8 cellular contexts compared by ENCODE assay signal in genomic region chr5:131264453-131265200, GRCh38. TPM values are rescaled to one million over a fixed set of nuclear protein-coding genes. Genes with fewer than 3 reads are reported as not detected.
DNase-seq lines count a peak whose midpoint lies in the region; ATAC-seq, FAIRE-seq and TF ChIP-seq lines count a peak whose summit lies in the region.

No MANE protein-coding gene starts in this region.

- TF ChIP-seq CTCF in MCF 10A (IDR thresholded peaks at IDR 0.05; ENCODE audit: unreplicated experiment) (no peak), keratinocyte (optimal IDR thresholded peaks at IDR 0.05 in 1 of 3, IDR thresholded peaks at IDR 0.05 in 1 of 3, conservative IDR thresholded peaks at IDR 0.05 in 1 of 3; ENCODE audit: extremely low read depth in 1 of 3, insufficient read depth in 2 of 3, low read length in 3 of 3) (no peak), spleen (IDR thresholded peaks at IDR 0.05 in 8 of 11, conservative IDR thresholded peaks at IDR 0.05 in 3 of 11) (no peak)

- H3K27ac ChIP-seq in SK-N-MC (peak overlapping the region; percentile 72), keratinocyte (ENCODE audit: control insufficient read depth, insufficient read depth, low read length) (peak overlapping the region; percentile 78), spleen (peak overlapping the region; percentile 79 to 100 (median 99))

- ATAC-seq in HG02970 (IDR thresholded peaks at IDR 0.05; ENCODE audit: low FRiP score, unreplicated experiment) (peak; percentile 1), HG02981 (IDR thresholded peaks at IDR 0.05; ENCODE audit: unreplicated experiment) (no peak)

- dilution Hi-C loops in keratinocyte (cut with MboI; ENCODE audit: extremely low pct_ligation_motif_present, low sequenced_read_pairs): no loop called here

- no peaks in the 10 kb centered on the region for H3K36me3 ChIP-seq in SK-N-MC (ENCODE audit: insufficient read depth, low read length)
- no peaks in the 10 kb centered on the region for H3K36me3 ChIP-seq in keratinocyte (ENCODE audit: control insufficient read depth in 2 of 2, extremely low read depth in 1 of 2, insufficient read depth in 2 of 2, low read length in 2 of 2)
- no peaks in the 10 kb centered on the region for H3K36me3 ChIP-seq in spleen

- H3K27ac Mint-ChIP-seq in MCF 10A (ENCODE audit: low read depth, unreplicated experiment): peak overlapping the region; percentile 84

- H3K4me3 Mint-ChIP-seq in MCF 10A (ENCODE audit: unreplicated experiment): peak overlapping the region; percentile 92

- peak overlapping the region; percentile 81 for H3K4me2 ChIP-seq in keratinocyte (ENCODE audit: control insufficient read depth, extremely low read depth, insufficient read depth, low read depth, low read length)

- POLR2A ChIA-PET in MCF 10A (lab: Yijun Ruan, JAX): interaction anchor here (0.5 to 12.5 kb wide), 39 partner anchors 12 to 1358 kb away, joined by 3 to 392 read pairs (median 7); partner anchors contain the start of genes HINT1 and LYRM7

- WGBS in spleen, 5 donors: 0 to 2% (median 1%) methylated on average over 12 to 37 of the region's 37 CpGs

- H3K9me3 Mint-ChIP-seq in MCF 10A (ENCODE audit: unreplicated experiment): no peaks in the 10 kb centered on the region

- H3K27me3 Mint-ChIP-seq in MCF 10A (ENCODE audit: insufficient read depth, unreplicated experiment): no peaks in the 10 kb centered on the region

- TF ChIP-seq POLR2A in spleen (IDR thresholded peaks at IDR 0.05): no peak

- H4K20me1 ChIP-seq in keratinocyte (ENCODE audit: control insufficient read depth, extremely low read depth, insufficient read depth, low read length): no peaks in the 10 kb centered on the region

- peaks cover 23% of the 10 kb centered on the region for H3K4me1 Mint-ChIP-seq in MCF 10A (ENCODE audit: insufficient read depth, unreplicated experiment)

- H3K27me3 ChIP-seq in keratinocyte (ENCODE audit: control insufficient read depth, extremely low read depth, insufficient read depth, low read length) (no peaks in the 10 kb centered on the region), spleen (replicated peaks in 1 of 7) (no peaks in the 10 kb centered on the region)

- peaks cover 13% of the 10 kb centered on the region for H3K36me3 Mint-ChIP-seq in MCF 10A (ENCODE audit: insufficient read depth, unreplicated experiment)

- FAIRE-seq in keratinocyte (lab: Jason Lieb, UNC): no peak

- peaks cover 54% of the 10 kb centered on the region for H3K79me2 ChIP-seq in keratinocyte (ENCODE audit: control insufficient read depth, insufficient read depth, low read length)

- DNase-seq in NCI-H1092 (lab: John Stamatoyannopoulos, UW) (peak; percentile 1), NCI-H1092 treated with DMSO at 0.1 percent for 48 hours (lab: John Stamatoyannopoulos, UW) (no peak), SK-N-MC (ENCODE audit: low read depth, low spot score) (no peak), MCF 10A (ENCODE audit: unreplicated experiment) (peak; percentile 65), keratinocyte (ENCODE audit: low read depth, low spot score) (no peak), spleen (peak; percentile 92)

- H3K9ac ChIP-seq in SK-N-MC (ENCODE audit: insufficient read length) (peak overlapping the region; percentile 93), keratinocyte (ENCODE audit: control insufficient read depth, extremely low read depth, insufficient read depth, low read length) (peak overlapping the region; percentile 92)

- H3K9me3 ChIP-seq in SK-N-MC (ENCODE audit: low read depth, low read length) (no peaks in the 10 kb centered on the region), keratinocyte (ENCODE audit: control insufficient read depth, low read depth, low read length) (no peaks in the 10 kb centered on the region), spleen (no peaks in the 10 kb centered on the region)

- H3K4me1 ChIP-seq in keratinocyte (ENCODE audit: control insufficient read depth, extremely low read depth, insufficient read depth, low read length) (peaks cover 15% of the 10 kb centered on the region), spleen (peaks cover 29 to 85% (median 72%) of the 10 kb centered on the region in 6 donors)

- BruUV-seq in MCF 10A (replicated peaks; lab: Mats Ljungman, UMichigan): no TSS peak

- peak overlapping the region; percentile 88 for H3K4me3 ChIP-seq in SK-N-MC
- peak overlapping the region; percentile 86 to 99 (median 99) for H3K4me3 ChIP-seq in keratinocyte (ENCODE audit: control insufficient read depth in 2 of 3, extremely low read depth in 1 of 3, insufficient read depth in 2 of 3, low read depth in 1 of 3, low read length in 3 of 3)
- H3K4me3 ChIP-seq in spleen: peak overlapping the region; percentile 61 to 91 (median 81)

- no peaks in the 10 kb centered on the region for H3K9me1 ChIP-seq in keratinocyte (ENCODE audit: control insufficient read depth, extremely low read depth, insufficient read depth, low read length)

- intact Hi-C loops in MCF 10A (cut with micrococcal nuclease) (loop anchor here (1.0 kb wide), 4 partner anchors 38 to 153 kb away; no protein-coding TSS in a partner anchor), spleen (cut with DNase I; ENCODE audit: low total_unique reads) (loop anchor here (10.0 kb wide), 1 partner anchor 100 kb away; the partner anchor contains the start of gene HINT1)

- CTCF ChIA-PET in MCF 10A (lab: Yijun Ruan, JAX): interaction anchor here (0.6 to 5.6 kb wide), 27 partner anchors 10 to 154 kb away, joined by 3 to 34 read pairs (median 5); partner anchors contain the start of gene HINT1

- H2AFZ ChIP-seq in keratinocyte (ENCODE audit: control insufficient read depth, low read length): peak overlapping the region; percentile 74

RNA-seq across cellular contexts. Expression of gene CDC42SE2, which starts 0.8 kb away (rescaled TPM):
- total RNA-seq in MCF 10A (2022) (71.0 and 96.4 TPM in 2 replicates), spleen (100 to 1,000 TPM in 5 of 7 donors, 10 to 100 TPM in 2; 85.3 to 128 (median 113) TPM)
- polyA plus RNA-seq in keratinocyte (18.9 to 32.5 TPM (median 26.6 TPM) in 3 replicates), spleen (10 to 100 TPM; 49.6 to 64.6 (median 56.7) TPM)
- 24.6 TPM for polyA plus RNA-seq in keratinocyte (2011; ENCODE audit: low read depth)
- polyA plus RNA-seq in keratinocyte (2011; cell fraction: cytosol; rRNA removed): 18.5 and 31.2 TPM in 2 replicates
- polyA plus RNA-seq in keratinocyte (2011; cell fraction: nucleus; rRNA removed): 13.8 and 18.6 TPM in 2 replicates
- polyA plus RNA-seq in keratinocyte (2012; ENCODE audit: low replicate concordance): 16.2 and 23.0 TPM in 2 replicates
- polyA minus RNA-seq in keratinocyte: 8.4 to 38.7 TPM (median 18.1 TPM) in 3 replicates
- polyA minus RNA-seq in keratinocyte (2011; cell fraction: cytosol; rRNA and poly(A)+ RNA removed): 29.9 TPM
- 14.4 and 25.3 TPM in 2 replicates for polyA minus RNA-seq in keratinocyte (2011; cell fraction: nucleus; rRNA and poly(A)+ RNA removed)

Comparison
In these comparisons a context has a peak if more than half of its experiments do, and no peak if none do; other contexts are left out.
1. DNase-seq: peak in NCI-H1092 (single experiment), MCF 10A (single experiment) and spleen (single experiment); none in NCI-H1092 treated with DMSO at 0.1 percent for 48 hours (single experiment), SK-N-MC (single experiment) and keratinocyte (single experiment).
2. Peak in every context shown above with its lines, with median percentiles within 50 percentile points of each other: H3K27ac ChIP-seq and H3K4me3 ChIP-seq.